ENCODE assay signal across 20 cellular contexts in the genomic region with DNA sequence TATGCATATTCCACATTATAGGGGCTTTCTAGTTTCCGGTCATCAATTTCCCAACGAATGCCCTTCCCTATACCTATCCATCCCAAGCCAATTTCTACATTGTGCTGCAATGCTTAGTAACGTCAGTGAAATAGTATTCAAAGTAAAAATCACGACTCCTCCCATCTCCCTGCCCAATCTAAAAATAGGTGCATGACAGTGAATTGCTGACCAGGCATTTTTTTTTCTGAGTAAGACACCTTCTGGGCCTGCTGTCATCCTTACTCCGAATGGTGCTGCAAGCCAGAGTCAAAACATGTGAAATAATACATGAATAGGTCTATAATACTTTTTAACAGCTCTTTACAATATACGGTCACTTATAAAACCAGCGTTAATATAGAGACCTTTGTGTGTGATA.
A peak's percentile ranks its signal among the peaks of the same experiment; 100 is the strongest.
DNase-seq lines count a peak whose midpoint lies in the region; ATAC-seq, FAIRE-seq and TF ChIP-seq lines count a peak whose summit lies in the region.
"Had no signal": no experiment of that assay in that cellular context is flagged by ENCODE, and none has a peak within 500 bp of the region (broad histone marks: within the 10 kb centered on the region; RNA-seq: fewer than 3 reads in every experiment).

No MANE protein-coding gene starts in this region.

- no peaks in the 10 kb centered on the region for H3K9me1 ChIP-seq in K562 (ENCODE audit: control insufficient read depth, insufficient read depth, low read length)

- TF ChIP-seq CTCF in SK-N-SH (IDR thresholded peaks at IDR 0.05) (no peak), K562 (IDR thresholded peaks at IDR 0.05 in 2 of 3, conservative IDR thresholded peaks at IDR 0.05 in 1 of 3; ENCODE audit: insufficient read depth in 2 of 3, low read depth in 1 of 3, low read length in 3 of 3) (no peak), neural progenitor cell (IDR thresholded peaks at IDR 0.05) (no peak)

- no peak for TF ChIP-seq POLR2A in K562 (conservative IDR thresholded peaks at IDR 0.05)

- no peak overlapping the region for H3K23ac ChIP-seq in mesenchymal stem cell (ENCODE audit: low read length in 2 of 2)

- in situ Hi-C loops in K562 (cut with MboI), result no loop called here

- no peaks in the 10 kb centered on the region for H3K9me3 ChIP-seq in SK-N-SH
- no peaks in the 10 kb centered on the region for H3K9me3 ChIP-seq in K562 (replicated peaks; ENCODE audit: control insufficient read depth, insufficient read depth, low read depth, low read length)
- no peaks in the 10 kb centered on the region for H3K9me3 ChIP-seq in mesenchymal stem cell (ENCODE audit: control insufficient read depth, low read length)
- H3K9me3 ChIP-seq in neural progenitor cell (ENCODE audit: low read depth), result no peaks in the 10 kb centered on the region

- intact Hi-C loops in K562 (cut with micrococcal nuclease), result loop anchor here (2.0 kb wide), 1 partner anchor 37 kb away; no protein-coding TSS in a partner anchor

- H4K91ac ChIP-seq in mesenchymal stem cell (ENCODE audit: low read length), result no peak overlapping the region

- peaks cover 7% of the 10 kb centered on the region for H3F3A ChIP-seq in SK-N-SH (replicated peaks; ENCODE audit: insufficient read depth)
- H3F3A ChIP-seq in neural progenitor cell (ENCODE audit: low read depth), result no peaks in the 10 kb centered on the region

- no peak overlapping the region for H3K4me3 Mint-ChIP-seq in neural progenitor cell
- H3K4me3 Mint-ChIP-seq: CD4-positive, alpha-beta T cell had no signal

- H3K9ac ChIP-seq in SK-N-SH, result no peak overlapping the region
- H3K9ac ChIP-seq in K562 (ENCODE audit: insufficient read depth in 1 of 2, low read depth in 2 of 2, low read length in 2 of 2), result no peak overlapping the region
- H3K9ac ChIP-seq in mesenchymal stem cell (ENCODE audit: low read length), result no peak overlapping the region
- H3K9ac ChIP-seq in neural progenitor cell, result no peak overlapping the region
- H3K9ac ChIP-seq: KMS-11 had no signal

- H3K4me2 ChIP-seq in SK-N-SH (0 out of 2 replicates have a peak overlapping the region, but pooled peaks have one; percentile 1), K562 (ENCODE audit: insufficient read depth, low read length) (no peak overlapping the region), mesenchymal stem cell (ENCODE audit: low read length, poor library complexity, severe bottlenecking) (no peak overlapping the region), neural progenitor cell (no peak overlapping the region)
- H3K4me2 ChIP-seq: KMS-11 had no signal

- H3K36me3 ChIP-seq in SK-N-SH (replicated peaks in 1 of 2; ENCODE audit: control insufficient read depth in 1 of 2, insufficient read depth in 2 of 2, low read length in 1 of 2) (no peaks in the 10 kb centered on the region), K562 (ENCODE audit: control insufficient read depth, insufficient read depth, low read length) (no peaks in the 10 kb centered on the region), mesenchymal stem cell (ENCODE audit: control insufficient read depth in 1 of 2, insufficient read depth in 2 of 2, low read depth in 1 of 2, low read length in 2 of 2) (peaks cover 0 to 45% of the 10 kb centered on the region in 2 experiments), neural progenitor cell (no peaks in the 10 kb centered on the region)

- no TSS peak for BruUV-seq in K562 (replicated peaks; lab: Mats Ljungman, UMichigan)

- H3K4ac ChIP-seq in mesenchymal stem cell (ENCODE audit: low read depth in 1 of 2, low read length in 2 of 2), result no peak overlapping the region

- CTCF ChIA-PET in SK-N-SH (lab: Yijun Ruan, JAX) (no interaction called here), K562 (lab: Yijun Ruan, JAX; ENCODE audit: low intra/inter-chr PET ratio) (no interaction called here)

- H4K20me1 ChIP-seq in SK-N-SH (ENCODE audit: insufficient read depth) (no peaks in the 10 kb centered on the region), K562 (replicated peaks; ENCODE audit: control insufficient read depth, insufficient read depth, low read length) (no peaks in the 10 kb centered on the region), neural progenitor cell (ENCODE audit: low read depth) (no peaks in the 10 kb centered on the region)

- H3K27ac Mint-ChIP-seq in neural progenitor cell, result no peak overlapping the region
- H3K27ac Mint-ChIP-seq: CD4-positive, alpha-beta T cell had no signal

- no peak overlapping the region for H2AK5ac ChIP-seq in mesenchymal stem cell (ENCODE audit: low read length, severe bottlenecking)

- no peak overlapping the region for H3K27ac ChIP-seq in SK-N-SH (ENCODE audit: low read depth in 2 of 2, low read length in 1 of 2)
- no peak overlapping the region for H3K27ac ChIP-seq in K562 (ENCODE audit: extremely low read depth, low read depth, low read length)
- H3K27ac ChIP-seq in mesenchymal stem cell (ENCODE audit: low read length, poor library complexity, severe bottlenecking), result peak overlapping the region; percentile 21
- no peak overlapping the region for H3K27ac ChIP-seq in neural progenitor cell
- no peak overlapping the region for H3K27ac ChIP-seq in caudate nucleus (ENCODE audit: low read depth, low read length)
- H3K27ac ChIP-seq: KMS-11 had no signal

- no peaks in the 10 kb centered on the region for H3K79me2 ChIP-seq in SK-N-SH (ENCODE audit: insufficient read depth)
- no peaks in the 10 kb centered on the region for H3K79me2 ChIP-seq in K562 (ENCODE audit: control insufficient read depth, insufficient read depth, low read length)
- H3K79me2 ChIP-seq in neural progenitor cell (ENCODE audit: low read depth), result no peaks in the 10 kb centered on the region

- H3K79me1 ChIP-seq in mesenchymal stem cell (replicated peaks; ENCODE audit: low read length, poor library complexity, severe bottlenecking), result no peaks in the 10 kb centered on the region

- TF ChIP-seq EP300 in SK-N-SH (IDR thresholded peaks at IDR 0.05; ENCODE audit: borderline replicate concordance in 1 of 2, low read depth in 1 of 2, low read length in 1 of 2) (no peak), K562 (IDR thresholded peaks at IDR 0.05; ENCODE audit: low read length) (no peak)

- no peak for TF ChIP-seq RAD21 in SK-N-SH (IDR thresholded peaks at IDR 0.05; ENCODE audit: low read length)
- no peak for TF ChIP-seq RAD21 in K562 (CRISPR knock-in tag; conservative IDR thresholded peaks at IDR 0.05 in 1 of 2, IDR thresholded peaks at IDR 0.05 in 1 of 2)

- POLR2A ChIA-PET in SK-N-SH (lab: Yijun Ruan, JAX) (no interaction called here), K562 (lab: Yijun Ruan, JAX) (no interaction called here)

- no peaks in the 10 kb centered on the region for H3K36me3 Mint-ChIP-seq in neural progenitor cell

- no peak overlapping the region for H2AFZ ChIP-seq in SK-N-SH (ENCODE audit: low read depth)
- no peak overlapping the region for H2AFZ ChIP-seq in K562 (ENCODE audit: low read depth, low read length)
- H2AFZ ChIP-seq in mesenchymal stem cell (ENCODE audit: low read depth, low read length), result no peak overlapping the region
- no peak overlapping the region for H2AFZ ChIP-seq in neural progenitor cell (replicated peaks)

- ATAC-seq in SK-N-SH treated with all-trans-retinoic acid at 6 μM for 48 hours, result no peak
- ATAC-seq in K562, result no peak
- no peak for ATAC-seq in HG02884 (IDR thresholded peaks at IDR 0.05; ENCODE audit: unreplicated experiment)

- no peak for FAIRE-seq in K562 (lab: Jason Lieb, UNC)
- FAIRE-seq: GM12891, GM19239 had no signal

- H3K27me3 Mint-ChIP-seq in neural progenitor cell (ENCODE audit: insufficient read depth, low read depth), result peaks cover 8% of the 10 kb centered on the region

- H3K4me1 Mint-ChIP-seq in neural progenitor cell, result no peaks in the 10 kb centered on the region

- no peak overlapping the region for H3K14ac ChIP-seq in mesenchymal stem cell (ENCODE audit: low read length in 2 of 2)

- H4K8ac ChIP-seq in mesenchymal stem cell (ENCODE audit: low read length), result no peak overlapping the region

- H3K27me3 ChIP-seq in SK-N-SH (ENCODE audit: insufficient read depth), result no peaks in the 10 kb centered on the region
- no peaks in the 10 kb centered on the region for H3K27me3 ChIP-seq in K562 (ENCODE audit: control insufficient read depth in 2 of 2, insufficient read depth in 2 of 2, low read length in 2 of 2)
- H3K27me3 ChIP-seq in mesenchymal stem cell (ENCODE audit: control insufficient read depth in 1 of 2, insufficient read depth in 1 of 2, low read length in 2 of 2), result no peaks in the 10 kb centered on the region
- peaks cover 32% of the 10 kb centered on the region for H3K27me3 ChIP-seq in neural progenitor cell

- 91% methylated on average over 7 of the region's 7 CpGs for WGBS in SK-N-SH (ENCODE audit: low lambda C conversion rate)
- 8% methylated on average over 7 of the region's 7 CpGs for WGBS in K562 (ENCODE audit: insufficient coverage, low coverage, missing lambda C conversion rate)
- WGBS in mesenchymal stem cell, result 73% methylated on average over 4 of the region's 7 CpGs

- H3K4me1 ChIP-seq in SK-N-SH (ENCODE audit: control insufficient read depth in 1 of 2, insufficient read depth in 2 of 2, low read depth in 1 of 2, low read length in 1 of 2), result peaks cover 0 to 8% of the 10 kb centered on the region in 2 experiments; a peak in 1 of 4 replicates
- peaks cover 0 to 10% of the 10 kb centered on the region in 2 experiments; a peak in 2 of 5 replicates for H3K4me1 ChIP-seq in K562 (replicated peaks in 1 of 2; ENCODE audit: control insufficient read depth in 2 of 2, insufficient read depth in 2 of 2, low read length in 2 of 2)
- H3K4me1 ChIP-seq in mesenchymal stem cell (ENCODE audit: control insufficient read depth, insufficient read depth, low read depth, low read length), result peaks cover 5% of the 10 kb centered on the region
- H3K4me1 ChIP-seq in neural progenitor cell, result no peaks in the 10 kb centered on the region

- peaks cover 7% of the 10 kb centered on the region for H3K9me3 Mint-ChIP-seq in neural progenitor cell
- H3K9me3 Mint-ChIP-seq: CD4-positive, alpha-beta T cell had no signal

- H2BK5ac ChIP-seq in mesenchymal stem cell (ENCODE audit: low read depth, low read length, poor library complexity, severe bottlenecking), result no peak overlapping the region

- no peak overlapping the region for H3K18ac ChIP-seq in mesenchymal stem cell (ENCODE audit: low read depth in 1 of 2, low read length in 2 of 2)

- H3K9me2 ChIP-seq in SK-N-SH, result no peaks in the 10 kb centered on the region

- H2BK15ac ChIP-seq in mesenchymal stem cell (ENCODE audit: low read depth, poor library complexity, severe bottlenecking), result no peak overlapping the region

- H3K4me3 ChIP-seq in SK-N-SH (ENCODE audit: low read depth in 2 of 2, low read length in 1 of 2) (no peak overlapping the region), K562 (no peak overlapping the region), mesenchymal stem cell (ENCODE audit: insufficient read depth in 1 of 2, low read depth in 1 of 2, low read length in 2 of 2) (no peak overlapping the region), neural progenitor cell (no peak overlapping the region)

- H2BK120ac ChIP-seq in mesenchymal stem cell (ENCODE audit: low read depth, low read length), result no peak overlapping the region

- DNase-seq in SK-N-SH, result no peak
- DNase-seq in K562 (ENCODE audit: extremely low read depth in 1 of 4, low spot score in 3 of 4), result no peak
- no peak for DNase-seq in mesenchymal stem cell
- DNase-seq in neural progenitor cell (ENCODE audit: low spot score), result no peak
- no peak for DNase-seq in mesenteric fat pad (ENCODE audit: low spot score)
- DNase-seq in caudate nucleus (lab: John Stamatoyannopoulos, UW), result no peak
- DNase-seq: 8988T; CD4-positive, alpha-beta T cell; DMS153; MV-4-11; NCI-H187; NCI-H2107; NCI-H2227 treated with DMSO at 0.1 percent for 48 hours; NCI-H510A treated with DMSO at 0.1 percent for 48 hours; SHP77 had no signal

- no peak overlapping the region for H2BK12ac ChIP-seq in mesenchymal stem cell (ENCODE audit: low read length in 2 of 2)
